16 cellular contexts compared by ENCODE assay signal in genomic region chr7:1094870-1095269, GRCh38. TPM values are rescaled to one million over a fixed set of nuclear protein-coding genes. Genes with fewer than 3 reads are reported as not detected.
"Had no signal": no experiment of that assay in that cellular context is flagged by ENCODE, and none has a peak within 500 bp of the region (broad histone marks: within the 10 kb centered on the region; RNA-seq: fewer than 3 reads in every experiment).

No MANE protein-coding gene starts in this region.

- H3K9me3 Mint-ChIP-seq: activated naive CD8-positive, alpha-beta T cell treated with anti-CD3 and anti-CD28 coated beads for 36 hours; activated T-helper 1 cell treated with anti-CD3 and anti-CD28 coated beads, Interleukin-12 subunit alpha, Interleukin-12 subunit beta, Interleukin-2, Interleukin-4 antibody, amounts not matched to agents 30 ng/mL and 10 ng/mL and 1 ng/mL, durations not matched to agents 14 hours and 24 hours and 36 hours; dendritic cell treated with granulocyte-macrophage colony-stimulating factor and Interleukin-4, amounts not matched to agents 40 ng/mL and 50 ng/mL, for 4 days had no signal

- H3K27me3 ChIP-seq: gastrocnemius medialis, transverse colon had no signal

- DNase-seq: activated B cell treated with CpG ODN at 0.5 μM for 24 hours; activated CD4-positive, alpha-beta T cell treated with anti-CD3 and anti-CD28 coated beads, Interleukin-2, amount 50 U/mL, for 1 hour; activated CD8-positive, alpha-beta memory T cell treated with anti-CD3 and anti-CD28 coated beads for 24 hours; activated naive CD8-positive, alpha-beta T cell treated with anti-CD3 and anti-CD28 coated beads for 36 hours; amygdala; cerebellar nuclear complex; effector memory CD4-positive, alpha-beta T cell; gastrocnemius medialis; left cardiac atrium; naive B cell; T-helper 2 cell; transverse colon had no signal

- H3K27ac ChIP-seq: epithelial cell of prostate, gastrocnemius medialis had no signal

- H3K9me3 ChIP-seq: gastrocnemius medialis, transverse colon had no signal

- H3K27ac Mint-ChIP-seq: activated B cell treated with CpG ODN at 0.5 μM for 24 hours; activated naive CD8-positive, alpha-beta T cell treated with anti-CD3 and anti-CD28 coated beads for 36 hours; activated T-helper 1 cell treated with anti-CD3 and anti-CD28 coated beads, Interleukin-12 subunit alpha, Interleukin-12 subunit beta, Interleukin-2, Interleukin-4 antibody, amounts not matched to agents 30 ng/mL and 10 ng/mL and 1 ng/mL, durations not matched to agents 14 hours and 24 hours and 36 hours; dendritic cell treated with granulocyte-macrophage colony-stimulating factor and Interleukin-4, amounts not matched to agents 40 ng/mL and 50 ng/mL, for 4 days had no signal

- H3K4me1 Mint-ChIP-seq: activated B cell treated with CpG ODN at 0.5 μM for 24 hours; activated naive CD8-positive, alpha-beta T cell treated with anti-CD3 and anti-CD28 coated beads for 36 hours had no signal

- H3K4me3 ChIP-seq: gastrocnemius medialis, lung, transverse colon had no signal

- H3K36me3 ChIP-seq: gastrocnemius medialis, transverse colon had no signal

- H3K4me3 Mint-ChIP-seq: activated B cell treated with CpG ODN at 0.5 μM for 24 hours; activated naive CD8-positive, alpha-beta T cell treated with anti-CD3 and anti-CD28 coated beads for 36 hours; activated T-helper 1 cell treated with anti-CD3 and anti-CD28 coated beads, Interleukin-12 subunit alpha, Interleukin-12 subunit beta, Interleukin-2, Interleukin-4 antibody, amounts not matched to agents 30 ng/mL and 10 ng/mL and 1 ng/mL, durations not matched to agents 14 hours and 24 hours and 36 hours; dendritic cell treated with granulocyte-macrophage colony-stimulating factor and Interleukin-4, amounts not matched to agents 40 ng/mL and 50 ng/mL, for 4 days; naive B cell had no signal

- H3K27me3 Mint-ChIP-seq: activated B cell treated with CpG ODN at 0.5 μM for 24 hours; activated naive CD8-positive, alpha-beta T cell treated with anti-CD3 and anti-CD28 coated beads for 36 hours; dendritic cell treated with granulocyte-macrophage colony-stimulating factor and Interleukin-4, amounts not matched to agents 40 ng/mL and 50 ng/mL, for 4 days; naive B cell had no signal

RNA-seq across cellular contexts. Expression of gene GPER1, which starts 7.0 kb away (rescaled TPM):
- total RNA-seq: activated T-helper 1 cell treated with anti-CD3 and anti-CD28 coated beads, Interleukin-12 subunit alpha, Interleukin-12 subunit beta, Interleukin-2, Interleukin-4 antibody, amounts not matched to agents 30 ng/mL and 10 ng/mL and 1 ng/mL, durations not matched to agents 14 hours and 24 hours and 36 hours had no signal
